ENCODE assay signal across 8 cellular contexts in genomic region chr1:27300341-27301051, GRCh38. TPM values are rescaled to one million over a fixed set of nuclear protein-coding genes. Genes with fewer than 3 reads are reported as not detected.
DNase-seq lines count a peak whose midpoint lies in the region; ATAC-seq and TF ChIP-seq lines count a peak whose summit lies in the region.

No MANE protein-coding gene starts in this region.

- WGBS in HUES64: 31% methylated on average over 3 of the region's 5 CpGs

- H3K4me3 ChIP-seq in DND-41 (ENCODE audit: low read depth in 1 of 2, low read length in 2 of 2): no peak overlapping the region
- no peak overlapping the region for H3K4me3 ChIP-seq in HUES64 (ENCODE audit: low read length)
- no peak overlapping the region for H3K4me3 ChIP-seq in OCI-LY7 (ENCODE audit: low read depth, low read length, poor library complexity, severe bottlenecking)
- no peak overlapping the region for H3K4me3 ChIP-seq in epithelial cell of esophagus (ENCODE audit: low read length)
- H3K4me3 ChIP-seq in muscle layer of colon (ENCODE audit: low read depth in 1 of 2, low read length in 2 of 2): no peak overlapping the region

- no TSS peak for BruUV-seq in OCI-LY7 (replicated peaks; lab: Mats Ljungman, UMichigan)

- intact Hi-C loops in OCI-LY7 (cut with micrococcal nuclease; ENCODE audit: unreplicated experiment): loop anchor here (1.0 to 10.0 kb wide), 4 partner anchors 54 to 306 kb away; no protein-coding TSS in a partner anchor

- no peak overlapping the region for H3K9ac ChIP-seq in DND-41 (ENCODE audit: low read depth, low read length)
- peak overlapping the region; percentile 7; the same call in 1 of the 2 replicates for H3K9ac ChIP-seq in HUES64 (ENCODE audit: low read depth, low read length)
- no peak overlapping the region for H3K9ac ChIP-seq in muscle layer of colon (ENCODE audit: low read length)

- H3K4me1 ChIP-seq in DND-41 (ENCODE audit: insufficient read depth, low read length) (no peaks in the 10 kb centered on the region), HUES64 (ENCODE audit: insufficient read depth, low read length) (peaks cover 37% of the 10 kb centered on the region), OCI-LY7 (ENCODE audit: insufficient read depth, low read length, poor library complexity, severe bottlenecking) (peaks cover 9% of the 10 kb centered on the region), muscle layer of colon (ENCODE audit: insufficient read depth, low read length) (peaks cover 46% of the 10 kb centered on the region)

- CTCF ChIA-PET in OCI-LY7 (lab: Charles Lee; ENCODE audit: unreplicated experiment): interaction anchor here (0.6 to 1.1 kb wide), 2 partner anchors 189 to 306 kb away, joined by 3 read pairs; no protein-coding TSS in a partner anchor

- POLR2A ChIA-PET in OCI-LY7 (lab: Charles Lee): interaction anchor here (0.6 kb wide), 1 partner anchor 45 kb away, joined by 3 read pairs; no protein-coding TSS in a partner anchor

- peaks cover 10% of the 10 kb centered on the region; the same call in 1 of the 2 replicates for H4K20me1 ChIP-seq in DND-41 (ENCODE audit: insufficient read depth, low read length)
- H4K20me1 ChIP-seq in OCI-LY7 (ENCODE audit: insufficient read depth, low read length): no peaks in the 10 kb centered on the region

- H2AFZ ChIP-seq in DND-41 (ENCODE audit: low read depth, low read length): no peak overlapping the region
- no peak overlapping the region for H2AFZ ChIP-seq in OCI-LY7 (ENCODE audit: low read length)

- H3K27me3 ChIP-seq in DND-41 (ENCODE audit: insufficient read depth, low read length, poor library complexity) (no peaks in the 10 kb centered on the region), HUES64 (ENCODE audit: insufficient read depth, low read length) (no peaks in the 10 kb centered on the region), muscle layer of colon (ENCODE audit: control insufficient read depth in 1 of 2, insufficient read depth in 2 of 2, low read length in 2 of 2) (no peaks in the 10 kb centered on the region)

- H3K4me2 ChIP-seq in DND-41 (ENCODE audit: insufficient read depth, low read length) (no peak overlapping the region), OCI-LY7 (ENCODE audit: low read length) (no peak overlapping the region)

- no peaks in the 10 kb centered on the region for H3K9me3 ChIP-seq in DND-41 (ENCODE audit: insufficient read depth, low read length, severe bottlenecking)
- no peaks in the 10 kb centered on the region for H3K9me3 ChIP-seq in HUES64 (ENCODE audit: insufficient read depth, low read depth, low read length)
- no peaks in the 10 kb centered on the region for H3K9me3 ChIP-seq in OCI-LY7 (ENCODE audit: low read length)
- no peaks in the 10 kb centered on the region for H3K9me3 ChIP-seq in muscle layer of colon (ENCODE audit: low read length)

- no peaks in the 10 kb centered on the region for H3K79me2 ChIP-seq in DND-41 (ENCODE audit: insufficient read depth, low read length)
- no peaks in the 10 kb centered on the region for H3K79me2 ChIP-seq in OCI-LY7 (ENCODE audit: insufficient read depth, low read depth, low read length)

- DNase-seq in DND-41 (peak; percentile 83), OCI-LY7 (ENCODE audit: low spot score) (peak; percentile 80), activated T-cell treated with anti-CD3 and anti-CD28 coated beads for 4 hours (peak; percentile 67), epithelial cell of esophagus (ENCODE audit: low read depth) (peak; percentile 86)
- DNase-seq in stimulated activated CD8-positive, alpha-beta memory T cell treated with anti-CD3 and anti-CD28 coated beads, Interleukin-4, amount 100 ng/mL, for 1 hour (ENCODE audit: low read depth in 2 of 2, low spot score in 1 of 2): peak; percentile 48 to 56

- no peak overlapping the region for H3K27ac ChIP-seq in DND-41 (ENCODE audit: low read length)
- H3K27ac ChIP-seq in HUES64 (ENCODE audit: low read depth, low read length): peak overlapping the region; percentile 74
- H3K27ac ChIP-seq in OCI-LY7 (ENCODE audit: low read depth, low read length, poor library complexity, severe bottlenecking): no peak overlapping the region
- peak overlapping the region; percentile 83 for H3K27ac ChIP-seq in muscle layer of colon (ENCODE audit: low read depth, low read length)

- ATAC-seq in DND-41 (ENCODE audit: insufficient read depth, low read depth): peak; percentile 96
- no peak for ATAC-seq in GM18511 (IDR thresholded peaks at IDR 0.05; ENCODE audit: unreplicated experiment)

- TF ChIP-seq CTCF in DND-41 (IDR thresholded peaks at IDR 0.05; ENCODE audit: borderline replicate concordance, extremely low read depth, low read length, poor library complexity, severe bottlenecking) (peak; percentile 99), OCI-LY7 (conservative IDR thresholded peaks at IDR 0.05; ENCODE audit: low read length) (peak; percentile 90), epithelial cell of esophagus (IDR thresholded peaks at IDR 0.05; ENCODE audit: insufficient read depth, low read depth, low read length, missing control alignments) (peak; percentile 95)

- H3K9me2 ChIP-seq in OCI-LY7 (ENCODE audit: insufficient read depth, low read length): no peaks in the 10 kb centered on the region

- H3K36me3 ChIP-seq in DND-41 (ENCODE audit: insufficient read depth, low read length) (peaks cover 69% of the 10 kb centered on the region), HUES64 (ENCODE audit: insufficient read depth, low read length) (peaks cover 7% of the 10 kb centered on the region), OCI-LY7 (ENCODE audit: insufficient read depth, low read length) (no peaks in the 10 kb centered on the region), muscle layer of colon (ENCODE audit: insufficient read depth, low read length) (peaks cover 61% of the 10 kb centered on the region)

RNA-seq across cellular contexts. Expression of gene TMEM222, which starts 21.5 kb away (rescaled TPM):
- polyA plus RNA-seq in HUES64 (2013, experiment 1 of 2): 22.8 TPM
- polyA plus RNA-seq in HUES64 (2013, experiment 2 of 2): 19.4 TPM
- 32.8 and 43.4 TPM in 2 replicates for total RNA-seq in OCI-LY7 (2014; rRNA removed; shearing (Covaris generic))
- total RNA-seq in OCI-LY7 (2022): 29.5 and 30.9 TPM in 2 replicates

RNA-seq across cellular contexts. Expression of gene SYTL1, which starts 41.3 kb away (rescaled TPM):
- 5.5 TPM for polyA plus RNA-seq in HUES64 (2013, experiment 1 of 2)
- 5.3 TPM for polyA plus RNA-seq in HUES64 (2013, experiment 2 of 2)
- 67.9 and 117 TPM in 2 replicates for total RNA-seq in OCI-LY7 (2014; rRNA removed; shearing (Covaris generic))
- 81.7 and 91.6 TPM in 2 replicates for total RNA-seq in OCI-LY7 (2022)

Comparison
In these comparisons a context has a peak if more than half of its experiments do, and no peak if none do; other contexts are left out.
1. H3K27ac ChIP-seq: peak in HUES64 (single experiment) and muscle layer of colon (single experiment); none in DND-41 (single experiment) and OCI-LY7 (single experiment).
2. Peak in every context shown above with its lines, with median percentiles within 50 percentile points of each other: DNase-seq and CTCF ChIP-seq.